8 cellular contexts compared by ENCODE assay signal in genomic region chr20:36605309-36606170, GRCh38. TPM values are rescaled to one million over a fixed set of nuclear protein-coding genes. Genes with fewer than 3 reads are reported as not detected.
DNase-seq lines count a peak whose midpoint lies in the region; ATAC-seq and TF ChIP-seq lines count a peak whose summit lies in the region.

TSS of gene RAB5IF (plus strand) at chr20:36605779. CDS start at chr20:36605952, 173 bp downstream.

- POLR2A ChIA-PET in IMR-90 (lab: Charles Lee; ENCODE audit: unreplicated experiment): no interaction called here

- peak within 1 kb of the TSS; percentile 53; the same call in 1 of the 2 replicates for H2BK120ac ChIP-seq in IMR-90 (ENCODE audit: low read depth, low read length)

- H4K20me1 ChIP-seq in IMR-90 (ENCODE audit: insufficient read depth, low read length): peaks cover 11% of the 10 kb centered on the region; the same call in 1 of the 2 replicates

- H3K18ac ChIP-seq in IMR-90 (ENCODE audit: low read depth, low read length): no peak within 1 kb of the TSS

- H3K4me1 ChIP-seq in IMR-90 (ENCODE audit: control insufficient read depth, insufficient read depth, low read length): peaks cover 4% of the 10 kb centered on the region; the same call in 1 of the 2 replicates

- dilution Hi-C loops in IMR-90 (cut with HindIII; ENCODE audit: low sequenced_read_pairs, unreplicated experiment): no loop called here

- ATAC-seq in GM21526 (IDR thresholded peaks at IDR 0.05; ENCODE audit: low FRiP score, unreplicated experiment) (peak; percentile 74), IMR-90 (ENCODE audit: low read depth) (peak; percentile 99)

- H4K8ac ChIP-seq in IMR-90 (ENCODE audit: low read depth in 2 of 2, low read length in 2 of 2): peak within 1 kb of the TSS; percentile 91 to 98

- H3K56ac ChIP-seq in IMR-90 (ENCODE audit: extremely low read depth, insufficient read depth, low read length): peak within 1 kb of the TSS; percentile 55

- H3K9me3 ChIP-seq in IMR-90 (ENCODE audit: control insufficient read depth, insufficient read depth, low read length): no peaks in the 10 kb centered on the region

- in situ Hi-C loops in IMR-90 (cut with MboI; ENCODE audit: low sequenced_read_pairs): no loop called here

- H3K9me1 ChIP-seq in IMR-90 (ENCODE audit: insufficient read depth, low read length): peaks cover 8% of the 10 kb centered on the region; the same call in 1 of the 2 replicates

- no peaks in the 10 kb centered on the region for H3K27me3 ChIP-seq in IMR-90 (ENCODE audit: control insufficient read depth, insufficient read depth, low read length)

- H2BK5ac ChIP-seq in IMR-90 (ENCODE audit: low read depth, low read length, poor library complexity, severe bottlenecking): peak within 1 kb of the TSS; percentile 49

- BruUV-seq in IMR-90 (replicated peaks; lab: Mats Ljungman, UMichigan): no TSS peak

- CTCF ChIA-PET in IMR-90 (lab: Yijun Ruan, JAX): interaction anchor here (0.6 to 1.4 kb wide), 7 partner anchors 27 to 484 kb away, joined by 3 to 6 read pairs (median 3); no protein-coding TSS in a partner anchor

- peak within 1 kb of the TSS; percentile 77 for H4K91ac ChIP-seq in IMR-90 (ENCODE audit: insufficient read depth, low read depth, low read length)

- intact Hi-C loops in IMR-90 (cut with micrococcal nuclease): loop anchor here (1.0 to 2.0 kb wide), 2 partner anchors 31 to 49 kb away; no protein-coding TSS in a partner anchor

- H3K4me2 ChIP-seq in IMR-90 (ENCODE audit: low read depth, low read length): peak within 1 kb of the TSS; percentile 99

- peak within 1 kb of the TSS; percentile 68 for H3K27ac ChIP-seq in IMR-90 (ENCODE audit: insufficient read depth, low read length)
- peak within 1 kb of the TSS; percentile 88 for H3K27ac ChIP-seq in epithelial cell of prostate

- H3K4me3 ChIP-seq in IMR-90 (ENCODE audit: insufficient read depth, low read depth, low read length): peak within 1 kb of the TSS; percentile 84

- peak within 1 kb of the TSS; percentile 84 for H3K9ac ChIP-seq in IMR-90 (ENCODE audit: low read depth, low read length)

- peak within 1 kb of the TSS; percentile 68; the same call in 1 of the 2 replicates for H3K23ac ChIP-seq in IMR-90 (ENCODE audit: low read depth, low read length)

- peak within 1 kb of the TSS; percentile 92 for H2AFZ ChIP-seq in IMR-90 (replicated peaks; ENCODE audit: low read length, poor library complexity)

- peak within 1 kb of the TSS; percentile 80 for H3K14ac ChIP-seq in IMR-90 (replicated peaks; ENCODE audit: low read depth, low read length)

- WGBS in IMR-90 (ENCODE audit: extremely low coverage in 2 of 2, insufficient read length in 1 of 2), 2 experiments: 1% methylated on average over 16 of the region's 93 CpGs; no CpG with 5 or more reads in 1 of the 2 experiments

- peaks cover 9 to 27% of the 10 kb centered on the region in 2 experiments; a peak in 3 of 4 replicates for H3K79me1 ChIP-seq in IMR-90 (ENCODE audit: low read depth in 1 of 2, low read length in 2 of 2)

- peak within 1 kb of the TSS; percentile 83 for H3K4ac ChIP-seq in IMR-90 (ENCODE audit: low read depth, low read length)

- H2BK15ac ChIP-seq in IMR-90 (ENCODE audit: low read depth, low read length): peak within 1 kb of the TSS; percentile 20; the same call in 1 of the 3 replicates

- peak within 1 kb of the TSS; percentile 56 for H2AK5ac ChIP-seq in IMR-90 (ENCODE audit: low read depth, low read length)

- H3K36me3 ChIP-seq in IMR-90 (ENCODE audit: control insufficient read depth, insufficient read depth, low read length): peaks cover 15% of the 10 kb centered on the region

- H2AK9ac ChIP-seq in IMR-90 (replicated peaks; ENCODE audit: low read depth, low read length, poor library complexity): peak within 1 kb of the TSS; percentile 73

- TF ChIP-seq POLR2A in IMR-90 (IDR thresholded peaks at IDR 0.05; ENCODE audit: low read depth, low read length): peak; percentile 80

- peak; percentile 74 for TF ChIP-seq RAD21 in IMR-90 (IDR thresholded peaks at IDR 0.05; ENCODE audit: low read length)

- H2BK20ac ChIP-seq in IMR-90 (ENCODE audit: low read depth, low read length): no peak within 1 kb of the TSS

- TF ChIP-seq CTCF in IMR-90 (conservative IDR thresholded peaks at IDR 0.05; ENCODE audit: low read depth, low read length): peak; percentile 98

- H4K5ac ChIP-seq in IMR-90 (ENCODE audit: low read depth, low read length): peak within 1 kb of the TSS; percentile 94

- DNase-seq in DMS114 treated with DMSO at 0.1 percent for 48 hours (lab: John Stamatoyannopoulos, UW; ENCODE audit: unreplicated experiment) (peak; percentile 92), IMR-90 (peak; percentile 98), OCI-M1 (lab: John Stamatoyannopoulos, UW) (peak; percentile 99), activated T-cell treated with anti-CD3 and anti-CD28 coated beads for 4 hours (peak; percentile 98), epithelial cell of prostate (ENCODE audit: low read depth, low spot score) (peak; percentile 90), mucosa of gallbladder (ENCODE audit: low spot score) (peak; percentile 99)
- DNase-seq in stimulated activated CD8-positive, alpha-beta memory T cell treated with anti-CD3 and anti-CD28 coated beads, Interleukin-4, amount 100 ng/mL, for 48 hours: peak; percentile 100

TF ChIP-seq in IMR-90, 13 proteins besides CTCF, POLR2A, EP300 and RAD21:
- no peak for TF ChIP-seq MAZ (IDR thresholded peaks at IDR 0.05; ENCODE audit: borderline replicate concordance, low read depth, low read length)
- TF ChIP-seq MXI1 (IDR thresholded peaks at IDR 0.05; ENCODE audit: borderline replicate concordance, low read depth, low read length): peak; percentile 66; the same call in 1 of the 2 replicates
- no peak for TF ChIP-seq ELK1 (IDR thresholded peaks at IDR 0.05; ENCODE audit: borderline replicate concordance, low read depth, low read length)
- peak; percentile 74 for TF ChIP-seq SMC3 (IDR thresholded peaks at IDR 0.05; ENCODE audit: low read depth, low read length)
- 0 out of 2 replicates have a peak, but pooled peaks have one; percentile 30 for TF ChIP-seq MAFK (IDR thresholded peaks at IDR 0.05; ENCODE audit: low read depth, low read length)

RNA-seq across cellular contexts. Expression of gene RAB5IF, which starts in this region (rescaled TPM):
- total RNA-seq in IMR-90 (2012; rRNA removed) (74.0 and 90.3 TPM in 2 replicates), mucosa of gallbladder (109 TPM)
- 93.1 and 96.6 TPM in 2 replicates for polyA plus RNA-seq in IMR-90 (2012; rRNA removed)
- polyA plus RNA-seq in IMR-90 (2012; cell fraction: cytosol; rRNA removed): 60.5 and 63.1 TPM in 2 replicates
- polyA plus RNA-seq in IMR-90 (2012; cell fraction: nucleus; rRNA removed; ENCODE audit: low replicate concordance): 30.9 and 74.4 TPM in 2 replicates

Comparison
In these comparisons a context has a peak if more than half of its experiments do, and no peak if none do; other contexts are left out.
1. Peak in every context shown above with its lines: DNase-seq, ATAC-seq, H3K4me3 ChIP-seq and H3K27ac ChIP-seq.